In genomic region chr1:119324198-119324597, GRCh38 we compare ENCODE assay signal across 31 cellular contexts. TPM values are rescaled to one million over a fixed set of nuclear protein-coding genes. Genes with fewer than 3 reads are reported as not detected.
DNase-seq lines count a peak whose midpoint lies in the region; ATAC-seq and TF ChIP-seq lines count a peak whose summit lies in the region.
"Had no signal": no experiment of that assay in that cellular context is flagged by ENCODE, and none has a peak within 500 bp of the region (broad histone marks: within the 10 kb centered on the region; RNA-seq: fewer than 3 reads in every experiment).

No MANE protein-coding gene starts in this region.

- H3K9me3 ChIP-seq in OCI-LY3 (ENCODE audit: insufficient read depth, low read length), result no peaks in the 10 kb centered on the region; the same call in 1 of the 2 replicates
- H3K9me3 ChIP-seq: A549, gastroesophageal sphincter, SK-N-SH, tibial artery, vagina had no signal

- peak; percentile 25 for ATAC-seq in GM18868 (IDR thresholded peaks at IDR 0.05; ENCODE audit: unreplicated experiment)
- peak; percentile 44 for ATAC-seq in HG02798 (IDR thresholded peaks at IDR 0.05; ENCODE audit: poor library complexity, unreplicated experiment)
- ATAC-seq in activated naive CD8-positive, alpha-beta T cell treated with anti-CD3 and anti-CD28 coated beads, Interleukin-2, amount 50 U/mL, for 24 hours, result no peak
- ATAC-seq: A549, gastroesophageal sphincter, PC-3, T-helper 17 cell had no signal

- no peak overlapping the region for H3K27ac Mint-ChIP-seq in nephron progenitor cell
- H3K27ac Mint-ChIP-seq in activated naive CD8-positive, alpha-beta T cell treated with anti-CD3 and anti-CD28 coated beads, Interleukin-2, amount 50 U/mL, for 24 hours, result no peak overlapping the region
- no peak overlapping the region for H3K27ac Mint-ChIP-seq in activated naive CD8-positive, alpha-beta T cell treated with anti-CD3 and anti-CD28 coated beads for 36 hours
- H3K27ac Mint-ChIP-seq: activated CD4-positive, alpha-beta memory T cell treated with anti-CD3 and anti-CD28 coated beads, Interleukin-2, amount 10 ng/mL, durations not matched to agents 7 days and 5 days; CD4-positive, alpha-beta T cell; H9; natural killer cell treated with Interleukin-12 subunit alpha and Interleukin-12 subunit beta and Interleukin-15 and Interleukin-18, amount 100 ng/mL, for 72 hours; T-helper 17 cell had no signal

- H3K36me3 ChIP-seq in OCI-LY3 (replicated peaks; ENCODE audit: low read depth, low read length), result peaks cover 11% of the 10 kb centered on the region
- H3K36me3 ChIP-seq: gastroesophageal sphincter, tibial artery, vagina had no signal

- H3K27ac ChIP-seq in OCI-LY3 (ENCODE audit: low read length), result peak overlapping the region; percentile 94
- no peak overlapping the region for H3K27ac ChIP-seq in coronary artery
- H3K27ac ChIP-seq: A549, gastroesophageal sphincter, hepatocyte, tibial artery, vagina had no signal

- DNase-seq in GM12864 (ENCODE audit: low read depth) (peak; percentile 27), nephron progenitor cell (no peak), coronary artery (ENCODE audit: low spot score) (no peak)
- no peak for DNase-seq in activated naive CD8-positive, alpha-beta T cell treated with anti-CD3 and anti-CD28 coated beads, Interleukin-2, amount 50 U/mL, for 24 hours
- no peak for DNase-seq in activated naive CD8-positive, alpha-beta T cell treated with anti-CD3 and anti-CD28 coated beads for 36 hours
- DNase-seq: activated CD4-positive, alpha-beta memory T cell treated with anti-CD3 and anti-CD28 coated beads, Interleukin-2, amount 10 ng/mL, durations not matched to agents 7 days and 5 days; activated CD4-positive, alpha-beta T cell treated with anti-CD3 and anti-CD28 coated beads for 1 hour; activated naive CD4-positive, alpha-beta T cell treated with anti-CD3 and anti-CD28 coated beads, Interleukin-2, amount 50 U/mL, for 16 hours; CD4-positive, alpha-beta T cell; GF-D8; H9; NCI-H1048; NCI-H1694; NCI-H446 treated with DMSO at 0.1 percent for 48 hours; PC-3; SK-N-SH; stimulated activated CD4-positive, alpha-beta T cell treated with anti-CD3 and anti-CD28 coated beads, Interleukin-4, amount 100 ng/mL, for 1 hour; T-helper 17 cell; tibial artery had no signal

- H3K27me3 ChIP-seq in OCI-LY3 (ENCODE audit: low read depth, low read length), result no peaks in the 10 kb centered on the region
- H3K27me3 ChIP-seq: hepatocyte, vagina had no signal

- no peak overlapping the region for H2AFZ ChIP-seq in OCI-LY3 (ENCODE audit: low read depth, low read length)
- H2AFZ ChIP-seq: hepatocyte had no signal

- no peak overlapping the region for H3K4me3 Mint-ChIP-seq in nephron progenitor cell
- H3K4me3 Mint-ChIP-seq in activated naive CD8-positive, alpha-beta T cell treated with anti-CD3 and anti-CD28 coated beads, Interleukin-2, amount 50 U/mL, for 24 hours, result no peak overlapping the region
- H3K4me3 Mint-ChIP-seq in activated naive CD8-positive, alpha-beta T cell treated with anti-CD3 and anti-CD28 coated beads for 36 hours, result no peak overlapping the region
- H3K4me3 Mint-ChIP-seq: activated CD4-positive, alpha-beta memory T cell treated with anti-CD3 and anti-CD28 coated beads, Interleukin-2, amount 10 ng/mL, durations not matched to agents 7 days and 5 days; CD4-positive, alpha-beta T cell; H9; natural killer cell treated with Interleukin-12 subunit alpha and Interleukin-12 subunit beta and Interleukin-15 and Interleukin-18, amount 100 ng/mL, for 72 hours; T-helper 17 cell had no signal

- peak overlapping the region; percentile 47 for H3K4me2 ChIP-seq in OCI-LY3 (ENCODE audit: low read length)
- H3K4me2 ChIP-seq: A549, hepatocyte, SK-N-SH had no signal

- peak overlapping the region; percentile 60 for H3K9ac ChIP-seq in OCI-LY3 (ENCODE audit: low read length)
- H3K9ac ChIP-seq: SK-N-SH had no signal

- H3K4me3 ChIP-seq in GM12864 (ENCODE audit: low read depth, low read length), result no peak overlapping the region
- peak overlapping the region; percentile 6; the same call in 1 of the 2 replicates for H3K4me3 ChIP-seq in OCI-LY3 (ENCODE audit: low read length)
- H3K4me3 ChIP-seq in coronary artery, result no peak overlapping the region
- H3K4me3 ChIP-seq: A549, gastroesophageal sphincter, hepatocyte, lung, tibial artery, vagina had no signal

- no peak for TF ChIP-seq CTCF in GM12864 (IDR thresholded peaks at IDR 0.05; ENCODE audit: low read depth, low read length, missing control alignments)
- no peak for TF ChIP-seq CTCF in OCI-LY3 (IDR thresholded peaks at IDR 0.05; ENCODE audit: low read depth, low read length)
- no peak for TF ChIP-seq CTCF in nephron progenitor cell (IDR thresholded peaks at IDR 0.05)
- no peak for TF ChIP-seq CTCF in coronary artery (IDR thresholded peaks at IDR 0.05)

- H3K27me3 Mint-ChIP-seq in nephron progenitor cell (ENCODE audit: low read depth, poor library complexity), result peaks cover 23% of the 10 kb centered on the region
- H3K27me3 Mint-ChIP-seq in activated naive CD8-positive, alpha-beta T cell treated with anti-CD3 and anti-CD28 coated beads, Interleukin-2, amount 50 U/mL, for 24 hours, result peaks cover 21% of the 10 kb centered on the region
- H3K27me3 Mint-ChIP-seq in activated naive CD8-positive, alpha-beta T cell treated with anti-CD3 and anti-CD28 coated beads for 36 hours, result peaks cover 47% of the 10 kb centered on the region
- H3K27me3 Mint-ChIP-seq: natural killer cell treated with Interleukin-12 subunit alpha and Interleukin-12 subunit beta and Interleukin-15 and Interleukin-18, amount 100 ng/mL, for 72 hours had no signal

- H3K4me1 Mint-ChIP-seq in nephron progenitor cell, result peaks cover 75% of the 10 kb centered on the region
- H3K4me1 Mint-ChIP-seq in activated naive CD8-positive, alpha-beta T cell treated with anti-CD3 and anti-CD28 coated beads, Interleukin-2, amount 50 U/mL, for 24 hours, result peaks cover 15% of the 10 kb centered on the region
- peaks cover 13% of the 10 kb centered on the region for H3K4me1 Mint-ChIP-seq in activated naive CD8-positive, alpha-beta T cell treated with anti-CD3 and anti-CD28 coated beads for 36 hours

- H3K79me2 ChIP-seq in OCI-LY3 (ENCODE audit: low read length), result no peaks in the 10 kb centered on the region
- H3K79me2 ChIP-seq: hepatocyte had no signal

- H3K36me3 Mint-ChIP-seq in nephron progenitor cell (ENCODE audit: low read depth), result no peaks in the 10 kb centered on the region
- H3K36me3 Mint-ChIP-seq in activated naive CD8-positive, alpha-beta T cell treated with anti-CD3 and anti-CD28 coated beads, Interleukin-2, amount 50 U/mL, for 24 hours (ENCODE audit: low read depth), result no peaks in the 10 kb centered on the region
- H3K36me3 Mint-ChIP-seq in activated naive CD8-positive, alpha-beta T cell treated with anti-CD3 and anti-CD28 coated beads for 36 hours, result no peaks in the 10 kb centered on the region
- H3K36me3 Mint-ChIP-seq: natural killer cell treated with Interleukin-12 subunit alpha and Interleukin-12 subunit beta and Interleukin-15 and Interleukin-18, amount 100 ng/mL, for 72 hours had no signal

- H3K4me1 ChIP-seq in OCI-LY3 (ENCODE audit: low read length), result peaks cover 79% of the 10 kb centered on the region
- H3K4me1 ChIP-seq: A549 had no signal

- no peaks in the 10 kb centered on the region for H4K20me1 ChIP-seq in OCI-LY3 (ENCODE audit: insufficient read depth, low read length)

- no peaks in the 10 kb centered on the region for H3K9me3 Mint-ChIP-seq in nephron progenitor cell
- no peaks in the 10 kb centered on the region for H3K9me3 Mint-ChIP-seq in activated naive CD8-positive, alpha-beta T cell treated with anti-CD3 and anti-CD28 coated beads, Interleukin-2, amount 50 U/mL, for 24 hours
- H3K9me3 Mint-ChIP-seq in activated naive CD8-positive, alpha-beta T cell treated with anti-CD3 and anti-CD28 coated beads for 36 hours, result no peaks in the 10 kb centered on the region
- H3K9me3 Mint-ChIP-seq: activated CD4-positive, alpha-beta memory T cell treated with anti-CD3 and anti-CD28 coated beads, Interleukin-2, amount 10 ng/mL, durations not matched to agents 7 days and 5 days; CD4-positive, alpha-beta T cell; H9; natural killer cell treated with Interleukin-12 subunit alpha and Interleukin-12 subunit beta and Interleukin-15 and Interleukin-18, amount 100 ng/mL, for 72 hours had no signal

RNA-seq across cellular contexts. Expression of gene HAO2, which starts 44.4 kb away (rescaled TPM):
- total RNA-seq in activated naive CD8-positive, alpha-beta T cell treated with anti-CD3 and anti-CD28 coated beads for 36 hours, result not detected
- total RNA-seq: activated CD4-positive, alpha-beta memory T cell treated with anti-CD3 and anti-CD28 coated beads, Interleukin-2, amount 10 ng/mL, durations not matched to agents 7 days and 5 days; CD4-positive, alpha-beta T cell; cerebellum; gastroesophageal sphincter; lung; mononuclear cell; natural killer cell treated with Interleukin-12 subunit alpha and Interleukin-12 subunit beta and Interleukin-15 and Interleukin-18, amount 100 ng/mL, for 72 hours; osteoblast; PC-3; T-helper 17 cell; vagina had no signal
